Comparison of ENCODE assay signal across 10 cellular contexts in genomic region chr1:229221106-229222019, GRCh38. TPM values are rescaled to one million over a fixed set of nuclear protein-coding genes. Genes with fewer than 3 reads are reported as not detected.
DNase-seq lines count a peak whose midpoint lies in the region; ATAC-seq and TF ChIP-seq lines count a peak whose summit lies in the region.
"Had no signal": no experiment of that assay in that cellular context is flagged by ENCODE, and none has a peak within 500 bp of the region (broad histone marks: within the 10 kb centered on the region; RNA-seq: fewer than 3 reads in every experiment).

No MANE protein-coding gene starts in this region.

- POLR2A ChIA-PET in CD4-positive, alpha-beta memory T cell (lab: Charles Lee; ENCODE audit: partially characterized antibody): no interaction called here

- no peak overlapping the region for H3K27ac Mint-ChIP-seq in T-helper 2 cell treated with Interferon-gamma antibody and Interleukin-4, amounts not matched to agents 5 μg/mL and 100 μg/mL, for 36 hours
- no peak overlapping the region for H3K27ac Mint-ChIP-seq in CD4-positive, alpha-beta memory T cell

- H3K36me3 ChIP-seq in RWPE2 (ENCODE audit: low read depth): no peaks in the 10 kb centered on the region
- H3K36me3 ChIP-seq in CD4-positive, alpha-beta memory T cell (ENCODE audit: insufficient read depth, low read length): no peaks in the 10 kb centered on the region

- H3K27ac ChIP-seq in RWPE2 (ENCODE audit: poor library complexity, severe bottlenecking): no peak overlapping the region
- no peak overlapping the region for H3K27ac ChIP-seq in CD4-positive, alpha-beta memory T cell (ENCODE audit: low read depth, low read length)
- H3K27ac ChIP-seq: testis had no signal

- H3K9me3 Mint-ChIP-seq in T-helper 2 cell treated with Interferon-gamma antibody and Interleukin-4, amounts not matched to agents 5 μg/mL and 100 μg/mL, for 36 hours: no peaks in the 10 kb centered on the region
- no peaks in the 10 kb centered on the region for H3K9me3 Mint-ChIP-seq in CD4-positive, alpha-beta memory T cell

- CTCF ChIA-PET in CD4-positive, alpha-beta memory T cell (lab: Charles Lee; ENCODE audit: partially characterized antibody): no interaction called here

- H3K4me3 Mint-ChIP-seq in T-helper 2 cell treated with Interferon-gamma antibody and Interleukin-4, amounts not matched to agents 5 μg/mL and 100 μg/mL, for 36 hours: no peak overlapping the region
- no peak overlapping the region for H3K4me3 Mint-ChIP-seq in CD4-positive, alpha-beta memory T cell

- H3K9me3 ChIP-seq in RWPE2 (ENCODE audit: severe bottlenecking): no peaks in the 10 kb centered on the region
- H3K9me3 ChIP-seq in CD4-positive, alpha-beta memory T cell (ENCODE audit: control insufficient read depth in 1 of 2, low read length in 2 of 2): no peaks in the 10 kb centered on the region
- H3K9me3 ChIP-seq: testis had no signal

- H3K36me3 Mint-ChIP-seq in T-helper 2 cell treated with Interferon-gamma antibody and Interleukin-4, amounts not matched to agents 5 μg/mL and 100 μg/mL, for 36 hours (ENCODE audit: low read depth): no peaks in the 10 kb centered on the region
- no peaks in the 10 kb centered on the region for H3K36me3 Mint-ChIP-seq in CD4-positive, alpha-beta memory T cell

- ATAC-seq in RWPE2 (ENCODE audit: low read depth): peak; percentile 43

- peaks cover 18% of the 10 kb centered on the region for H3K4me1 ChIP-seq in RWPE2 (ENCODE audit: insufficient read depth, poor library complexity, severe bottlenecking)
- no peaks in the 10 kb centered on the region for H3K4me1 ChIP-seq in CD4-positive, alpha-beta memory T cell (ENCODE audit: insufficient read depth, low read length)

- TF ChIP-seq CTCF in RWPE2 (IDR thresholded peaks at IDR 0.05; ENCODE audit: poor library complexity, severe bottlenecking): no peak

- H3K27me3 Mint-ChIP-seq in T-helper 2 cell treated with Interferon-gamma antibody and Interleukin-4, amounts not matched to agents 5 μg/mL and 100 μg/mL, for 36 hours (ENCODE audit: low read depth): no peaks in the 10 kb centered on the region
- peaks cover 1 to 3% of the 10 kb centered on the region in 2 donors for H3K27me3 Mint-ChIP-seq in CD4-positive, alpha-beta memory T cell

- intact Hi-C loops in CD4-positive, alpha-beta memory T cell (cut with micrococcal nuclease): no loop called here

- H3K4me3 ChIP-seq in RWPE2 (ENCODE audit: severe bottlenecking): no peak overlapping the region
- H3K4me3 ChIP-seq in CD4-positive, alpha-beta memory T cell (ENCODE audit: low read length in 2 of 2): no peak overlapping the region
- H3K4me3 ChIP-seq: testis had no signal

- no peaks in the 10 kb centered on the region for H3K27me3 ChIP-seq in RWPE2 (ENCODE audit: insufficient read depth, poor library complexity, severe bottlenecking)
- H3K27me3 ChIP-seq in CD4-positive, alpha-beta memory T cell (ENCODE audit: insufficient read depth, low read length): no peaks in the 10 kb centered on the region
- H3K27me3 ChIP-seq: testis had no signal

- DNase-seq in CD1c-positive myeloid dendritic cell (ENCODE audit: extremely low spot score) (peak; percentile 20), NCI-H1417 (lab: John Stamatoyannopoulos, UW) (peak; percentile 12 to 98 (median 91)), RWPE2 (ENCODE audit: low spot score) (no peak), kidney glomerular epithelial cell (lab: John Stamatoyannopoulos, UW) (peak; percentile 23), retina (no peak)
- no peak for DNase-seq in T-helper 2 cell treated with Interferon-gamma antibody and Interleukin-4, amounts not matched to agents 5 μg/mL and 100 μg/mL, for 36 hours (ENCODE audit: low spot score)
- no peak for DNase-seq in central memory CD4-positive, alpha-beta T cell
- DNase-seq in CD4-positive, alpha-beta memory T cell: no peak
- DNase-seq: posterior cingulate gyrus, testis had no signal

- no peaks in the 10 kb centered on the region for H3K4me1 Mint-ChIP-seq in T-helper 2 cell treated with Interferon-gamma antibody and Interleukin-4, amounts not matched to agents 5 μg/mL and 100 μg/mL, for 36 hours (ENCODE audit: low read depth)
- peaks cover 0 to 3% (median 2%) of the 10 kb centered on the region in 4 donors for H3K4me1 Mint-ChIP-seq in CD4-positive, alpha-beta memory T cell

RNA-seq across cellular contexts. Expression of gene RAB4A, which starts 49.5 kb away (rescaled TPM):
- 10 to 100 TPM; 43.7 to 44.9 TPM for total RNA-seq in CD4-positive, alpha-beta memory T cell
- polyA plus RNA-seq in CD4-positive, alpha-beta memory T cell: 10 to 100 TPM; 18.8 to 23.0 TPM

Comparison
In these comparisons a context has a peak if more than half of its experiments do, and no peak if none do; other contexts are left out.
1. DNase-seq: peak in CD1c-positive myeloid dendritic cell (single experiment), NCI-H1417 (3 of 3) and kidney glomerular epithelial cell (single experiment); none in RWPE2 (single experiment), retina (single experiment), T-helper 2 cell treated with Interferon-gamma antibody and Interleukin-4, amounts not matched to agents 5 μg/mL and 100 μg/mL, for 36 hours (single experiment), central memory CD4-positive, alpha-beta T cell (single experiment) and CD4-positive, alpha-beta memory T cell (0 of 5).